31 cellular contexts compared by ENCODE assay signal in genomic region chr1:74790453-74790852, GRCh38. TPM values are rescaled to one million over a fixed set of nuclear protein-coding genes. Genes with fewer than 3 reads are reported as not detected.
"Had no signal": no experiment of that assay in that cellular context is flagged by ENCODE, and none has a peak within 500 bp of the region (broad histone marks: within the 10 kb centered on the region; RNA-seq: fewer than 3 reads in every experiment).

No MANE protein-coding gene starts in this region.

- ATAC-seq: activated T-helper 17 cell treated with anti-CD3 and anti-CD28 coated beads, Interleukin-2, amount 50 U/mL, for 72 hours; left lung; lower lobe of right lung; natural killer cell; psoas muscle; stimulated activated memory B cell treated with anti-CD40 and anti-IgM and Interleukin-4, amounts not matched to agents 10 μg/mL and 1 μg/mL and 100 μg/mL, for 72 hours; stimulated activated naive CD8-positive, alpha-beta T cell treated with anti-CD3 and anti-CD28 coated beads, Interleukin-15, amount 100 ng/mL, for 72 hours had no signal

- DNase-seq: activated CD4-positive, alpha-beta memory T cell treated with anti-CD3 and anti-CD28 coated beads for 36 hours; activated CD4-positive, alpha-beta T cell treated with anti-CD3 and anti-CD28 coated beads, Interleukin-2, amount 10 ng/mL, durations not matched to agents 24 days and 14 days; activated CD4-positive, CD25-positive, alpha-beta regulatory T cell treated with anti-CD3 and anti-CD28 coated beads, Interleukin-2, amount 50 U/mL, for 72 hours; activated CD8-positive, alpha-beta memory T cell treated with anti-CD3 and anti-CD28 coated beads, Interleukin-2, amount 50 U/mL, for 48 hours; activated gamma-delta T cell treated with Interleukin-2 at 50 U/mL for 16 hours; activated naive CD4-positive, alpha-beta T cell treated with anti-CD3 and anti-CD28 coated beads, Interleukin-2, amount 50 U/mL, for 16 hours; activated T-cell treated with anti-CD3 and anti-CD28 coated beads, Interleukin-2, amount 50 U/mL, for 24 hours; amniotic stem cell; central memory CD4-positive, alpha-beta T cell; endodermal cell; esophagus squamous epithelium; glutamatergic neuron; islet precursor cell; left lung; lower lobe of right lung; mesendoderm; natural killer cell; occipital lobe; psoas muscle; stimulated activated CD4-positive, alpha-beta T cell treated with anti-CD3 and anti-CD28 coated beads, Interleukin-1b, Interleukin-23, amount 100 ng/mL, for 48 hours; stimulated activated CD4-positive, alpha-beta T cell treated with anti-CD3 and anti-CD28 coated beads, Interleukin-4, amount 100 ng/mL, for 4 hours; stimulated activated CD8-positive, alpha-beta memory T cell treated with anti-CD3 and anti-CD28 coated beads, Interleukin-4, amount 100 ng/mL, for 48 hours; stimulated activated naive CD8-positive, alpha-beta T cell treated with anti-CD3 and anti-CD28 coated beads, Interleukin-15, amount 100 ng/mL, for 72 hours; substantia nigra; SW 1271; T1000 had no signal

- H3K4me3 ChIP-seq: esophagus squamous epithelium, left lung, lower lobe of right lung, neural progenitor cell, psoas muscle, right atrium auricular region, smooth muscle cell had no signal

RNA-seq across cellular contexts. Expression of gene TYW3, which starts 57.5 kb away (rescaled TPM):
- total RNA-seq: smooth muscle cell had no signal

RNA-seq across cellular contexts. Expression of gene CRYZ, which starts 57.6 kb away (rescaled TPM):
- total RNA-seq: smooth muscle cell had no signal
